ENCODE assay signal across 8 cellular contexts in the genomic region with DNA sequence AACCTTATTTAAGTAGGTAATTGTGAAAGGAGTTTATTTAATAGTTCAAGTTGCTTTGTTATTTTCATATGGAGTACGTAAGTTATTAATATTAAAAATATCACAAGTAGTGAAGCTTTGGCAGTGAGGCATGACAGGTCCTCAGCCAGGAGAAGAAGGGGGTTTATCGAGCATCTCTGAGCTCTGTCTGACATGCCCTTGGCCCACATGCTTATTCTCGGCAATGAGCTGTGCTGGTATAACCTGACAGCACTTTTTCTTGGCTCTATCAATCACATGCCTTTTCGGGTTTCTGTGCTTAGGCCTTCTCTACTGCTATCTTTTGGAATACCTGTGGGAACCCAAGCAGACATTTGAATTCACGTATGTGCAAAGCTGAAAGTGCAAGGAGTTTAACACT.
"Had no signal": no experiment of that assay in that cellular context is flagged by ENCODE, and none has a peak within 500 bp of the region (broad histone marks: within the 10 kb centered on the region; RNA-seq: fewer than 3 reads in every experiment).

No MANE protein-coding gene starts in this region.

- H3K4me3 ChIP-seq: GM23248, HAP-1 had no signal

- H3K27ac ChIP-seq: GM23248, HL-60 had no signal

- DNase-seq: GM23248, GOT3, H7, HFFc6 had no signal

- H3K9me3 ChIP-seq: HAP-1 had no signal

- ATAC-seq: HCT116, HepG2 had no signal
